In the genomic region with DNA sequence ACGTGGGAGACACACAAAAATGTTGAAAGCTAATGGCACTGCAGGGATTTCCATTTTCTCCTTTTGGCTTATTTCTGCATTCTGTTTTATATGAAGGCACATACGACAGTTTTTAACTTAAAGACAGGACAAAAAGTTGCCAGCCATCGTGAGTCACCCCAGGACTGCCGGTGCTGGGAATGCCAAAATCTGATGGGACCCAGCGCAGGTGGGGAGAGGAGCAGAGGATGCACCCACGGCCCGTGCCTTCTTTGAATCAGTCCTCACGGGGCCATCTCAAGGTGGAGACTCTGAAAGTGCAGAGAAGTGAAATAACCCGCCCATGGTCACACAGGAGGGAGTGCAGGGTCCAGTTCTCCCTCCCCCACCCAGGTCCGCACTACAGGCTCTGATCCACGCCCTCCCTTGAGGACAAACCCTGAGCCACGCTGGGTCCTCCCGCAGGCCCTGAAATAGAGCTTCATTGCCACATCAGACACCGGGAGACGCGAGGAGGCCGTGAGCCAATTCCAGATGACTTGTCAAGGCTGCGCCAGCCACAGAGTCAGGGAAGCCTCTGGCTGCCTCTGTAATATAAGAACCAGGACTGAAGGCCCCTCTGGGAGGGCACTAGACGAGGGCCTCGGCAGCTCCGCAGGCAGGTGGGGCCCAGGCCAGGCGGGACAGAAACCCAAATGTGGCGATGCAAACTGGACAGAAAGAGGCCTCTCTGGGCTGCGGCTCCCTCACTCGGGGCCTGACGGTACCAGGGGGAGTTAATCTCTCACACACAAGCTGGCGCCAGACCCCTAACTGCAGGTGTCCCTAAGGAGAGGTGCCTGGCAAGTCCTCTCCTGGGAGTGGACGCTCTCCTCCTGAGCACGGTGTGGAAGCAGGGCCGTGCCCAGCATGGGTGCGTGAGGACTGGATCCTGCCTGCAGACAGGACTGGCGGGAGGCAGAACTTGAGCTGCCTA, we compare ENCODE assay signal across 19 cellular contexts. TPM values are rescaled to one million over a fixed set of nuclear protein-coding genes. Genes with fewer than 3 reads are reported as not detected.
DNase-seq lines count a peak whose midpoint lies in the region; ATAC-seq and TF ChIP-seq lines count a peak whose summit lies in the region.
"Had no signal": no experiment of that assay in that cellular context is flagged by ENCODE, and none has a peak within 500 bp of the region (broad histone marks: within the 10 kb centered on the region; RNA-seq: fewer than 3 reads in every experiment).

No MANE protein-coding gene starts in this region.

- in situ Hi-C loops in GM23248 (cut with MboI) = no loop called here

- TF ChIP-seq CTCF in foreskin fibroblast (IDR thresholded peaks at IDR 0.05; ENCODE audit: low read depth, low read length) = no peak
- TF ChIP-seq CTCF in osteoblast (IDR thresholded peaks at IDR 0.05; ENCODE audit: extremely low read depth, low read depth, low read length) = no peak

- H3K27me3 ChIP-seq in GM23248 (replicated peaks; ENCODE audit: insufficient read depth) (no peaks in the 10 kb centered on the region), osteoblast (ENCODE audit: insufficient read depth, low read length) (no peaks in the 10 kb centered on the region)
- H3K27me3 ChIP-seq: ascending aorta, hepatocyte had no signal

- H3K9ac ChIP-seq in GM23248 = peak overlapping the region; percentile 59
- H3K9ac ChIP-seq: KMS-11 had no signal

- H3K9me3 Mint-ChIP-seq in naive thymus-derived CD8-positive, alpha-beta T cell = no peaks in the 10 kb centered on the region
- H3K9me3 Mint-ChIP-seq: stimulated activated effector memory CD8-positive, alpha-beta T cell treated with anti-CD3 and anti-CD28 coated beads, Interleukin-12 subunit alpha, Interleukin-12 subunit beta, amount 100 ng/mL, for 72 hours had no signal

- H3K4me1 Mint-ChIP-seq in naive thymus-derived CD8-positive, alpha-beta T cell = no peaks in the 10 kb centered on the region
- H3K4me1 Mint-ChIP-seq: stimulated activated effector memory CD8-positive, alpha-beta T cell treated with anti-CD3 and anti-CD28 coated beads, Interleukin-12 subunit alpha, Interleukin-12 subunit beta, amount 100 ng/mL, for 72 hours had no signal

- DNase-seq in AG20443 (ENCODE audit: low spot score) = peak; percentile 62
- peak; percentile 86 for DNase-seq in GM23248
- peak; percentile 57 to 78 for DNase-seq in foreskin fibroblast
- DNase-seq in osteoblast (ENCODE audit: insufficient read length, low spot score, missing footprints) = peak; percentile 89
- DNase-seq in naive thymus-derived CD8-positive, alpha-beta T cell = no peak
- DNase-seq in activated CD4-positive, CD25-positive, alpha-beta regulatory T cell (lab: John Stamatoyannopoulos, UW) = no peak
- DNase-seq in amygdala (lab: John Stamatoyannopoulos, UW) = no peak
- DNase-seq: activated CD4-positive, alpha-beta T cell treated with anti-CD3 and anti-CD28 coated beads, Interleukin-2, amount 50 U/mL, for 4 hours; activated naive CD4-positive, alpha-beta T cell; activated T-cell treated with anti-CD3 and anti-CD28 coated beads for 4 hours; DND-41; midbrain; NCI-H2081 had no signal

- ATAC-seq in naive thymus-derived CD8-positive, alpha-beta T cell = no peak
- ATAC-seq in HG03175 (IDR thresholded peaks at IDR 0.05; ENCODE audit: unreplicated experiment) = no peak
- ATAC-seq: stimulated activated effector memory CD8-positive, alpha-beta T cell treated with anti-CD3 and anti-CD28 coated beads, Interleukin-12 subunit alpha, Interleukin-12 subunit beta, amount 100 ng/mL, for 72 hours had no signal

- H3K4me3 ChIP-seq in GM23248 = no peak overlapping the region
- no peak overlapping the region for H3K4me3 ChIP-seq in foreskin fibroblast (ENCODE audit: low read depth in 1 of 2, low read length in 2 of 2)
- H3K4me3 ChIP-seq in osteoblast (ENCODE audit: insufficient read depth, low read length) = no peak overlapping the region
- H3K4me3 ChIP-seq: ascending aorta, hepatocyte had no signal

- no peaks in the 10 kb centered on the region for H3K36me3 Mint-ChIP-seq in naive thymus-derived CD8-positive, alpha-beta T cell
- H3K36me3 Mint-ChIP-seq: stimulated activated effector memory CD8-positive, alpha-beta T cell treated with anti-CD3 and anti-CD28 coated beads, Interleukin-12 subunit alpha, Interleukin-12 subunit beta, amount 100 ng/mL, for 72 hours had no signal

- 54 to 60% methylated on average over 27 to 32 of the region's 32 CpGs for WGBS in GM23248 (ENCODE audit: low coverage in 1 of 2, low lambda C conversion rate in 2 of 2, missing lambda C conversion rate in 2 of 2), 2 experiments

- H3K79me2 ChIP-seq in GM23248 (ENCODE audit: insufficient read depth) (peaks cover 97% of the 10 kb centered on the region), osteoblast (ENCODE audit: insufficient read depth, low read length) (peaks cover 97% of the 10 kb centered on the region)

- H3K36me3 ChIP-seq in GM23248 (ENCODE audit: low read depth) = no peaks in the 10 kb centered on the region
- H3K36me3 ChIP-seq in osteoblast (ENCODE audit: insufficient read depth, low read length) = peaks cover 2% of the 10 kb centered on the region
- H3K36me3 ChIP-seq: ascending aorta had no signal

- H3K27ac Mint-ChIP-seq in naive thymus-derived CD8-positive, alpha-beta T cell = peak overlapping the region in 1 of 10 donors; percentile 69
- H3K27ac Mint-ChIP-seq: stimulated activated effector memory CD8-positive, alpha-beta T cell treated with anti-CD3 and anti-CD28 coated beads, Interleukin-12 subunit alpha, Interleukin-12 subunit beta, amount 100 ng/mL, for 72 hours had no signal

- H2AFZ ChIP-seq in GM23248 (no peak overlapping the region), osteoblast (ENCODE audit: low read length) (no peak overlapping the region)
- H2AFZ ChIP-seq: hepatocyte had no signal

- H3K9me2 ChIP-seq in GM23248 (ENCODE audit: insufficient read depth) = no peaks in the 10 kb centered on the region

- peaks cover 0 to 35% (median 13%) of the 10 kb centered on the region in 5 donors for H3K27me3 Mint-ChIP-seq in naive thymus-derived CD8-positive, alpha-beta T cell

- H3K27ac ChIP-seq in GM23248 = 0 out of 2 replicates have a peak overlapping the region, but pooled peaks have one; percentile 4
- peak overlapping the region; percentile 77 for H3K27ac ChIP-seq in osteoblast (ENCODE audit: low read depth, low read length)
- H3K27ac ChIP-seq: ascending aorta, hepatocyte, KMS-11 had no signal

- no peaks in the 10 kb centered on the region for H3K9me3 ChIP-seq in GM23248 (ENCODE audit: low read depth)
- H3K9me3 ChIP-seq in osteoblast (ENCODE audit: low read depth, low read length) = no peaks in the 10 kb centered on the region
- H3K9me3 ChIP-seq: ascending aorta had no signal

- no peak overlapping the region for H3K4me2 ChIP-seq in GM23248 (ENCODE audit: unreplicated experiment)
- no peak overlapping the region for H3K4me2 ChIP-seq in osteoblast (ENCODE audit: insufficient read depth, low read length)
- H3K4me2 ChIP-seq: hepatocyte, KMS-11 had no signal

- no peak overlapping the region for H3K4me3 Mint-ChIP-seq in naive thymus-derived CD8-positive, alpha-beta T cell
- H3K4me3 Mint-ChIP-seq: stimulated activated effector memory CD8-positive, alpha-beta T cell treated with anti-CD3 and anti-CD28 coated beads, Interleukin-12 subunit alpha, Interleukin-12 subunit beta, amount 100 ng/mL, for 72 hours had no signal

- no peaks in the 10 kb centered on the region for H3F3A ChIP-seq in GM23248 (ENCODE audit: insufficient read depth)

- POLR2A ChIA-PET in naive thymus-derived CD8-positive, alpha-beta T cell (lab: Charles Lee) = no interaction called here

- H4K20me1 ChIP-seq in GM23248 (ENCODE audit: insufficient read depth) (no peaks in the 10 kb centered on the region), osteoblast (ENCODE audit: insufficient read depth, low read length) (peaks cover 31% of the 10 kb centered on the region)

- peaks cover 36% of the 10 kb centered on the region for H3K4me1 ChIP-seq in GM23248 (ENCODE audit: insufficient read depth)
- H3K4me1 ChIP-seq in osteoblast (ENCODE audit: insufficient read depth, low read length) = peaks cover 48% of the 10 kb centered on the region
- H3K4me1 ChIP-seq: ascending aorta had no signal

RNA-seq across cellular contexts. Expression of a gene that starts 22.9 kb away (rescaled TPM):
- total RNA-seq in GM23248 (2014; rRNA removed; shearing (Covaris generic)) = 132 and 141 TPM in 2 replicates
- polyA plus RNA-seq in GM23248 (2016; fragmentation: Nextera tagmentation; extraction: Ambion mirVana) = 61.3 and 62.0 TPM in 2 replicates
- 144 and 203 TPM in 2 replicates for total RNA-seq in osteoblast
- total RNA-seq in naive thymus-derived CD8-positive, alpha-beta T cell = not detected
- under 1 TPM in 1 of 3 donors, not detected in 2; 0.02 TPM for polyA plus RNA-seq in naive thymus-derived CD8-positive, alpha-beta T cell
- polyA plus RNA-seq: keratinocyte had no signal

Comparison
In these comparisons a context has a peak if more than half of its experiments do, and no peak if none do; other contexts are left out.
1. DNase-seq: peak in AG20443 (single experiment), GM23248 (single experiment), foreskin fibroblast (2 of 2) and osteoblast (single experiment); none in naive thymus-derived CD8-positive, alpha-beta T cell (0 of 10), activated CD4-positive, CD25-positive, alpha-beta regulatory T cell (0 of 4) and amygdala (0 of 56).
2. RNA of a gene that starts 22.9 kb away (total RNA-seq): 144 to 203 TPM in osteoblast and 132 to 141 TPM in GM23248; not detected in naive thymus-derived CD8-positive, alpha-beta T cell; every median in the first group is over 100 times any median in the second.